ENCODE assay signal across 10 cellular contexts in the genomic region with DNA sequence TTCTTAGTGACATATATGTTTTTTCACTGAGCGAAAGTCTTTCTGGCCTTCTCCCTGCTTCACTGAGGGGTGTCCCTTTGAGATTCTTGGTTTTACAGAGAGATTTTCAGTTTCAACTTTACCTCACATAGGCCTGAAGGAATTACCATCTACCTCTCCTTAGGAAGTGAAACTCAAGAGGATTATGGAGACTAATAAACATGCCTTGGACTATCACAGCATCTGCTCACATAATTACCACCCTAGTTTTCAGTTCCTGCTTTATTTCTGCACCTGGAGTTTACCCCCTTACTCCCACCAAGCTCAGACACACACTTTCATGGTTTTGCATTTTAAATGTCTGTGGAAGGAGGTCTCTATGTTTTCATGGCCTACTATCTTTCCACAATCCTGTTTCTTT.
DNase-seq lines count a peak whose midpoint lies in the region; ATAC-seq and TF ChIP-seq lines count a peak whose summit lies in the region.
"Had no signal": no experiment of that assay in that cellular context is flagged by ENCODE, and none has a peak within 500 bp of the region (broad histone marks: within the 10 kb centered on the region; RNA-seq: fewer than 3 reads in every experiment).

No MANE protein-coding gene starts in this region.

- DNase-seq in GM13976 (ENCODE audit: low spot score) (peak; percentile 44), NAMALWA (ENCODE audit: low spot score) (peak; percentile 87), nucleus accumbens (lab: John Stamatoyannopoulos, UW) (no peak), NCI-H2081 (lab: John Stamatoyannopoulos, UW) (no peak), gastrocnemius medialis (no peak), left ventricle myocardium inferior (no peak)
- DNase-seq: foreskin melanocyte had no signal

- H3K4me1 ChIP-seq in gastrocnemius medialis (no peaks in the 10 kb centered on the region), left ventricle myocardium inferior (peaks cover 12% of the 10 kb centered on the region)

- H3K27ac ChIP-seq in gastrocnemius medialis (no peak overlapping the region), left ventricle myocardium inferior (replicated peaks) (no peak overlapping the region)
- H3K27ac ChIP-seq: suprapubic skin had no signal

- H3K9me3 ChIP-seq in gastrocnemius medialis (no peaks in the 10 kb centered on the region), left ventricle myocardium inferior (replicated peaks) (peaks cover 15% of the 10 kb centered on the region)
- H3K9me3 ChIP-seq: suprapubic skin had no signal

- no peaks in the 10 kb centered on the region for H3K27me3 ChIP-seq in gastrocnemius medialis
- no peaks in the 10 kb centered on the region for H3K27me3 ChIP-seq in left ventricle myocardium inferior (ENCODE audit: low read depth)
- H3K27me3 ChIP-seq: suprapubic skin had no signal

- no peak for TF ChIP-seq POLR2A in gastrocnemius medialis (IDR thresholded peaks at IDR 0.05)

- TF ChIP-seq CTCF in GM13976 (IDR thresholded peaks at IDR 0.05; ENCODE audit: borderline replicate concordance, control extremely low read depth, extremely low read depth, insufficient read depth, missing control alignments) (no peak), gastrocnemius medialis (IDR thresholded peaks at IDR 0.05 in 4 of 5, conservative IDR thresholded peaks at IDR 0.05 in 1 of 5) (no peak), left ventricle myocardium inferior (IDR thresholded peaks at IDR 0.05; ENCODE audit: borderline replicate concordance) (no peak)

- no peaks in the 10 kb centered on the region for H3K36me3 ChIP-seq in gastrocnemius medialis
- no peaks in the 10 kb centered on the region for H3K36me3 ChIP-seq in left ventricle myocardium inferior
- H3K36me3 ChIP-seq: suprapubic skin had no signal

- ATAC-seq in GM19452 (IDR thresholded peaks at IDR 0.05; ENCODE audit: unreplicated experiment) = peak; percentile 86
- peak; percentile 71 for ATAC-seq in HG02970 (IDR thresholded peaks at IDR 0.05; ENCODE audit: low FRiP score, unreplicated experiment)
- ATAC-seq in gastrocnemius medialis = no peak

- intact Hi-C loops in gastrocnemius medialis (cut with DNase I; ENCODE audit: low total_unique reads) (no loop called here), left ventricle myocardium inferior (cut with micrococcal nuclease) (no loop called here)

- H3K4me3 ChIP-seq in gastrocnemius medialis = no peak overlapping the region
- H3K4me3 ChIP-seq in left ventricle myocardium inferior = no peak overlapping the region
- H3K4me3 ChIP-seq: suprapubic skin had no signal

- in situ Hi-C loops in GM13976 (cut with MboI; ENCODE audit: low sequenced_read_pairs, unreplicated experiment) (no loop called here), gastrocnemius medialis (cut with MboI; ENCODE audit: low sequenced_read_pairs in 4 of 4) (no loop called here)

Comparison
In these comparisons a context has a peak if more than half of its experiments do, and no peak if none do; other contexts are left out.
1. DNase-seq: peak in GM13976 (single experiment) and NAMALWA (single experiment); none in nucleus accumbens (0 of 56), NCI-H2081 (0 of 2), gastrocnemius medialis (0 of 2) and left ventricle myocardium inferior (single experiment).
2. ATAC-seq: peak in GM19452 (single experiment) and HG02970 (single experiment); none in gastrocnemius medialis (0 of 2).